In the genomic region with DNA sequence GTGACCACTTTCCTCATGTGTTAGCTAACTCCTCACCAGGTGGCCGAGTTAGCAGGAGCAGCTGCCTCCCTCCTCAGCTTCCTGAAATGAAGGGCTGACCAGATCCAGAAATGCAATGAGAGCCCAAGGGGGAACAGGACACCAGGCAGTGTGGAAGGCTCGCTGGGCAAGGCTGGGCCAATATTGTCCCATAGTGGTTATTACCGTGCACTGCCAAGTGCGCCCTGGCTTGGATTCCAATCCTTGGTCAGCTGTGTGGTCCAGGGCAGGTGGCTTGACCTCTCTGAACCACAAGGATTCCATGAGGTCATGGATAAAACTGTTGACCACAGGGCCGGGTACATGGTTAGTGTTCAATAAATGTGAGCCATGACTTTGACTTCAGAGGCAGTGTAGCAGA, we compare ENCODE assay signal across 17 cellular contexts. TPM values are rescaled to one million over a fixed set of nuclear protein-coding genes. Genes with fewer than 3 reads are reported as not detected.
"Had no signal": no experiment of that assay in that cellular context is flagged by ENCODE, and none has a peak within 500 bp of the region (broad histone marks: within the 10 kb centered on the region; RNA-seq: fewer than 3 reads in every experiment).

No MANE protein-coding gene starts in this region.

- ATAC-seq: activated naive CD4-positive, alpha-beta T cell treated with anti-CD3 and anti-CD28 coated beads, Interleukin-2, amount 50 U/mL, for 72 hours; activated T-cell treated with anti-CD3 and anti-CD28 coated beads, Interleukin-2, amount 50 U/mL, for 4 hours; sciatic nerve had no signal

- DNase-seq: activated CD4-positive, alpha-beta memory T cell treated with anti-CD3 and anti-CD28 coated beads for 36 hours; activated CD4-positive, alpha-beta T cell treated with anti-CD3 and anti-CD28 coated beads for 1 hour; activated effector memory CD4-positive, alpha-beta T cell treated with anti-CD3 and anti-CD28 coated beads, Interleukin-2, amount 50 U/mL, for 16 hours; activated T-cell treated with anti-CD3 and anti-CD28 coated beads, Interleukin-2, amount 50 U/mL, for 4 hours; amniotic stem cell; cerebellar nuclear complex; dermis blood vessel endothelial cell; erythroblast; islet precursor cell; naive B cell; stimulated activated CD4-positive, alpha-beta T cell treated with anti-CD3 and anti-CD28 coated beads, Interleukin-4, amount 100 ng/mL, for 24 hours; stomach; T-helper 9 cell had no signal

- H3K4me3 Mint-ChIP-seq: activated CD4-positive, alpha-beta memory T cell treated with anti-CD3 and anti-CD28 coated beads for 36 hours; activated T-cell treated with anti-CD3 and anti-CD28 coated beads, Interleukin-2, amount 50 U/mL, for 4 hours; brain; naive B cell had no signal

- H3K36me3 Mint-ChIP-seq: activated CD4-positive, alpha-beta memory T cell treated with anti-CD3 and anti-CD28 coated beads for 36 hours; activated naive CD4-positive, alpha-beta T cell treated with anti-CD3 and anti-CD28 coated beads, Interleukin-2, amount 50 U/mL, for 72 hours; brain; naive B cell had no signal

- H3K9me3 ChIP-seq: stomach, tibial nerve had no signal

- H3K9me3 Mint-ChIP-seq: activated CD4-positive, alpha-beta memory T cell treated with anti-CD3 and anti-CD28 coated beads for 36 hours; activated naive CD4-positive, alpha-beta T cell treated with anti-CD3 and anti-CD28 coated beads, Interleukin-2, amount 50 U/mL, for 72 hours had no signal

- H3K36me3 ChIP-seq: stomach, tibial nerve had no signal

- H3K4me3 ChIP-seq: stomach, tibial nerve had no signal

- H3K27me3 ChIP-seq: tibial nerve had no signal

- H3K4me1 Mint-ChIP-seq: naive B cell had no signal

- H3K27ac Mint-ChIP-seq: activated CD4-positive, alpha-beta memory T cell treated with anti-CD3 and anti-CD28 coated beads for 36 hours; activated naive CD4-positive, alpha-beta T cell treated with anti-CD3 and anti-CD28 coated beads, Interleukin-2, amount 50 U/mL, for 72 hours; brain; naive B cell had no signal

RNA-seq across cellular contexts. Expression of a gene that starts 3.6 kb away (rescaled TPM):
- total RNA-seq: activated CD4-positive, alpha-beta memory T cell treated with anti-CD3 and anti-CD28 coated beads for 36 hours; activated naive CD4-positive, alpha-beta T cell treated with anti-CD3 and anti-CD28 coated beads, Interleukin-2, amount 50 U/mL, for 72 hours; activated T-cell treated with anti-CD3 and anti-CD28 coated beads, Interleukin-2, amount 50 U/mL, for 4 hours had no signal
